In the genomic region with DNA sequence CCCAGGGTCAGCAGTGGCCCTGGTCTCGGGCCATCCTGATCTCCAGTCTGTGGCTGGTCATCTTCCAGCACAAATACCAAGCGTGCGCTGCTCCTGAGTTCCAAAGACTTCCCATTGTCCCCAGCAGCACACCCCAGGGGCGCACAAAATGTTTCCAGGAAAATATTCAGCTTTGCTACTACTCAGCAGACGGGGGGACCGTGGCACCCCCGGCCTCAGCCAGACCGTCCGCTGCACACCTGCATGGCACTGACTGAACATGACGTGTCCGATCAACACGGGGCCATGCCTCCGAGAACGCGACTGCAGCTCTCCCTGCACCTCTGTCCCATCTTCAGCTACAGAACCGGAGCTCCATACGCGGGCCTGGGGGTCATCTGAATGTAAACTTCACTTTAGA, we compare ENCODE assay signal across 23 cellular contexts.
"Had no signal": no experiment of that assay in that cellular context is flagged by ENCODE, and none has a peak within 500 bp of the region (broad histone marks: within the 10 kb centered on the region; RNA-seq: fewer than 3 reads in every experiment).

No MANE protein-coding gene starts in this region.

- H3K4me1 Mint-ChIP-seq: mesothelial cell of epicardium, WTC11 had no signal

- H3K36me3 ChIP-seq: pancreas, right atrium auricular region, thyroid gland had no signal

- ATAC-seq: activated CD4-positive, alpha-beta T cell treated with anti-CD3 and anti-CD28 coated beads for 36 hours; activated CD8-positive, alpha-beta T cell treated with anti-CD3 and anti-CD28 coated beads for 36 hours; foreskin keratinocyte; left ventricle myocardium superior; natural killer cell; pancreas; psoas muscle; T-cell; WTC11 had no signal

- H3K27ac ChIP-seq: coronary artery, foreskin keratinocyte, pancreas, psoas muscle, right atrium auricular region, thyroid gland had no signal

- DNase-seq: activated CD4-positive, alpha-beta T cell treated with anti-CD3 and anti-CD28 coated beads for 36 hours; activated CD8-positive, alpha-beta T cell treated with anti-CD3 and anti-CD28 coated beads for 36 hours; activated naive CD4-positive, alpha-beta T cell treated with Interleukin-2 at 50 U/mL for 16 hours; activated T-cell treated with anti-CD3 and anti-CD28 coated beads, Interleukin-2, amount 50 U/mL, for 1 hour; amygdala; cerebellar nuclear complex; erythroblast; foreskin keratinocyte; left ventricle myocardium superior; mammary epithelial cell; natural killer cell; pancreas; psoas muscle; stimulated activated CD4-positive, alpha-beta T cell treated with anti-CD3 and anti-CD28 coated beads, Interleukin-4, amount 100 ng/mL, for 24 hours; substantia nigra; T-cell; T-helper 9 cell; thyroid gland had no signal

- H3K27me3 Mint-ChIP-seq: activated CD4-positive, alpha-beta T cell treated with anti-CD3 and anti-CD28 coated beads for 36 hours; activated CD8-positive, alpha-beta T cell treated with anti-CD3 and anti-CD28 coated beads for 36 hours; stimulated activated naive CD8-positive, alpha-beta T cell treated with anti-CD3 and anti-CD28 coated beads, Interleukin-15, Interleukin-2, amounts not matched to agents 100 ng/mL and 50 ng/mL, for 24 hours; T-cell had no signal

- H3K4me3 ChIP-seq: coronary artery, pancreas, psoas muscle, right atrium auricular region, thyroid gland had no signal

- H3K9me3 Mint-ChIP-seq: activated CD8-positive, alpha-beta T cell treated with anti-CD3 and anti-CD28 coated beads for 36 hours; mesothelial cell of epicardium; natural killer cell; stimulated activated naive CD8-positive, alpha-beta T cell treated with anti-CD3 and anti-CD28 coated beads, Interleukin-15, Interleukin-2, amounts not matched to agents 100 ng/mL and 50 ng/mL, for 24 hours; T-cell; WTC11 had no signal

- H3K36me3 Mint-ChIP-seq: mesothelial cell of epicardium, natural killer cell, T-cell, WTC11 had no signal

- H3K9me3 ChIP-seq: pancreas, psoas muscle, right atrium auricular region, thyroid gland had no signal

- H3K27me3 ChIP-seq: foreskin keratinocyte, pancreas, right atrium auricular region, thyroid gland had no signal

- H3K4me1 ChIP-seq: foreskin keratinocyte, psoas muscle, right atrium auricular region had no signal

- H3K4me3 Mint-ChIP-seq: activated CD4-positive, alpha-beta T cell treated with anti-CD3 and anti-CD28 coated beads for 36 hours; activated CD8-positive, alpha-beta T cell treated with anti-CD3 and anti-CD28 coated beads for 36 hours; mesothelial cell of epicardium; natural killer cell; stimulated activated naive CD8-positive, alpha-beta T cell treated with anti-CD3 and anti-CD28 coated beads, Interleukin-15, Interleukin-2, amounts not matched to agents 100 ng/mL and 50 ng/mL, for 24 hours; WTC11 had no signal

- H3K27ac Mint-ChIP-seq: activated CD4-positive, alpha-beta T cell treated with anti-CD3 and anti-CD28 coated beads for 36 hours; activated CD8-positive, alpha-beta T cell treated with anti-CD3 and anti-CD28 coated beads for 36 hours; mesothelial cell of epicardium; natural killer cell; stimulated activated naive CD8-positive, alpha-beta T cell treated with anti-CD3 and anti-CD28 coated beads, Interleukin-15, Interleukin-2, amounts not matched to agents 100 ng/mL and 50 ng/mL, for 24 hours; T-cell had no signal
